18 cellular contexts compared by ENCODE assay signal in genomic region chr10:95840681-95841080, GRCh38.
DNase-seq lines count a peak whose midpoint lies in the region; ATAC-seq and TF ChIP-seq lines count a peak whose summit lies in the region.
"Had no signal": no experiment of that assay in that cellular context is flagged by ENCODE, and none has a peak within 500 bp of the region (broad histone marks: within the 10 kb centered on the region; RNA-seq: fewer than 3 reads in every experiment).

No MANE protein-coding gene starts in this region.

- no peak for DNase-seq in CD14-positive monocyte (ENCODE audit: low spot score)
- DNase-seq in Peyer's patch: no peak
- no peak for DNase-seq in esophagus muscularis mucosa (ENCODE audit: extremely low spot score)
- DNase-seq in smooth muscle cell (lab: John Stamatoyannopoulos, UW; ENCODE audit: unreplicated experiment): no peak
- no peak for DNase-seq in stimulated activated CD4-positive, alpha-beta T cell treated with anti-CD3 and anti-CD28 coated beads, Interleukin-2, amount 100 ng/mL, for 48 hours
- DNase-seq in mucosa of gallbladder (ENCODE audit: low spot score): no peak
- DNase-seq: activated CD4-positive, alpha-beta T cell treated with anti-CD3 and anti-CD28 coated beads for 1 hour; DMS79; effector memory CD4-positive, alpha-beta T cell; glutamatergic neuron; MM.1S; NCI-H146; SJCRH30; stimulated activated CD4-positive, alpha-beta T cell treated with anti-CD3 and anti-CD28 coated beads, Interleukin-4, amount 100 ng/mL, for 4 hours; substantia nigra; T1000 had no signal

- WGBS in esophagus muscularis mucosa: 78% methylated on average over 1 of the region's 1 CpG
- WGBS in smooth muscle cell (ENCODE audit: low lambda C conversion rate): 8% methylated on average over 1 of the region's 1 CpG

- TF ChIP-seq POLR2A in Peyer's patch (IDR thresholded peaks at IDR 0.05): no peak
- TF ChIP-seq POLR2A in esophagus muscularis mucosa (IDR thresholded peaks at IDR 0.05; ENCODE audit: low read depth): no peak

- TF ChIP-seq CTCF in CD14-positive monocyte (IDR thresholded peaks at IDR 0.05) (no peak), Peyer's patch (IDR thresholded peaks at IDR 0.05) (no peak), esophagus muscularis mucosa (IDR thresholded peaks at IDR 0.05) (no peak), smooth muscle cell (IDR thresholded peaks at IDR 0.05; ENCODE audit: borderline replicate concordance, insufficient read depth, poor library complexity, severe bottlenecking) (no peak)

- H3K4me1 ChIP-seq in Peyer's patch (peaks cover 0 to 13% (median 11%) of the 10 kb centered on the region in 4 donors), esophagus muscularis mucosa (peaks cover 7 to 41% (median 38%) of the 10 kb centered on the region in 4 donors), smooth muscle cell (ENCODE audit: low read depth) (peaks cover 11% of the 10 kb centered on the region)
- H3K4me1 ChIP-seq: SJCRH30 had no signal

- H3F3A ChIP-seq in smooth muscle cell (ENCODE audit: low read depth): peaks cover 9% of the 10 kb centered on the region

- peak overlapping the region; percentile 63 for H3K4me2 ChIP-seq in smooth muscle cell

- H3K4me3 ChIP-seq in Peyer's patch (no peak overlapping the region), esophagus muscularis mucosa (no peak overlapping the region), smooth muscle cell (no peak overlapping the region)
- H3K4me3 ChIP-seq: SJCRH30 had no signal

- no peaks in the 10 kb centered on the region for H3K36me3 ChIP-seq in Peyer's patch
- peaks cover 0 to 29% (median 13%) of the 10 kb centered on the region in 4 donors for H3K36me3 ChIP-seq in esophagus muscularis mucosa
- no peaks in the 10 kb centered on the region for H3K36me3 ChIP-seq in smooth muscle cell (ENCODE audit: low read depth)
- H3K36me3 ChIP-seq: SJCRH30 had no signal

- peak overlapping the region; percentile 82 for H2AFZ ChIP-seq in smooth muscle cell (ENCODE audit: low read depth)

- H3K9me3 ChIP-seq in Peyer's patch (no peaks in the 10 kb centered on the region), esophagus muscularis mucosa (no peaks in the 10 kb centered on the region), smooth muscle cell (replicated peaks; ENCODE audit: low read depth) (no peaks in the 10 kb centered on the region)
- H3K9me3 ChIP-seq: SJCRH30 had no signal

- H3K27me3 Mint-ChIP-seq in CD14-positive monocyte (ENCODE audit: low read depth in 3 of 3): no peaks in the 10 kb centered on the region

- no peak overlapping the region for H3K9ac ChIP-seq in smooth muscle cell (ENCODE audit: low read depth)

- no peaks in the 10 kb centered on the region for H3K9me3 Mint-ChIP-seq in CD14-positive monocyte

- H3K79me2 ChIP-seq in smooth muscle cell (ENCODE audit: low read depth): no peaks in the 10 kb centered on the region

- no peak overlapping the region for H3K4me3 Mint-ChIP-seq in CD14-positive monocyte

- H3K27me3 ChIP-seq in Peyer's patch (no peaks in the 10 kb centered on the region), esophagus muscularis mucosa (no peaks in the 10 kb centered on the region), smooth muscle cell (ENCODE audit: low read depth) (no peaks in the 10 kb centered on the region)
- H3K27me3 ChIP-seq: SJCRH30 had no signal

- intact Hi-C loops in CD14-positive monocyte (cut with micrococcal nuclease): loop anchor here (2.0 kb wide), 2 partner anchors 144 to 148 kb away; partner anchors contain the start of gene TCTN3 (in 1 of the 2)
- intact Hi-C loops in esophagus muscularis mucosa (cut with DNase I): loop anchor here (5.0 kb wide), 2 partner anchors 83 to 148 kb away; partner anchors contain the start of genes ENTPD1 and TCTN3

- peak overlapping the region in 6 of 7 donors; percentile 75 to 87 (median 81) for H3K27ac Mint-ChIP-seq in CD14-positive monocyte

- ATAC-seq in HG02884 (IDR thresholded peaks at IDR 0.05; ENCODE audit: unreplicated experiment) (no peak), GM18868 (IDR thresholded peaks at IDR 0.05; ENCODE audit: unreplicated experiment) (no peak)

- peaks cover 46% of the 10 kb centered on the region for H3K4me1 Mint-ChIP-seq in CD14-positive monocyte

- no peak for TF ChIP-seq EP300 in esophagus muscularis mucosa (IDR thresholded peaks at IDR 0.05)

- no peaks in the 10 kb centered on the region for H4K20me1 ChIP-seq in smooth muscle cell (ENCODE audit: low read depth)

- peak overlapping the region in 3 of 4 donors; percentile 4 to 79 (median 33) for H3K27ac ChIP-seq in Peyer's patch
- H3K27ac ChIP-seq in esophagus muscularis mucosa (replicated peaks in 1 of 4): peak overlapping the region; percentile 70 to 72 (median 70)
- H3K27ac ChIP-seq in smooth muscle cell (ENCODE audit: low read depth): peak overlapping the region; percentile 49
- H3K27ac ChIP-seq: SJCRH30 had no signal

- H3K36me3 Mint-ChIP-seq in CD14-positive monocyte: peaks cover 48 to 55% of the 10 kb centered on the region in 2 donors
